Comparison of ENCODE assay signal across 8 cellular contexts in the genomic region with DNA sequence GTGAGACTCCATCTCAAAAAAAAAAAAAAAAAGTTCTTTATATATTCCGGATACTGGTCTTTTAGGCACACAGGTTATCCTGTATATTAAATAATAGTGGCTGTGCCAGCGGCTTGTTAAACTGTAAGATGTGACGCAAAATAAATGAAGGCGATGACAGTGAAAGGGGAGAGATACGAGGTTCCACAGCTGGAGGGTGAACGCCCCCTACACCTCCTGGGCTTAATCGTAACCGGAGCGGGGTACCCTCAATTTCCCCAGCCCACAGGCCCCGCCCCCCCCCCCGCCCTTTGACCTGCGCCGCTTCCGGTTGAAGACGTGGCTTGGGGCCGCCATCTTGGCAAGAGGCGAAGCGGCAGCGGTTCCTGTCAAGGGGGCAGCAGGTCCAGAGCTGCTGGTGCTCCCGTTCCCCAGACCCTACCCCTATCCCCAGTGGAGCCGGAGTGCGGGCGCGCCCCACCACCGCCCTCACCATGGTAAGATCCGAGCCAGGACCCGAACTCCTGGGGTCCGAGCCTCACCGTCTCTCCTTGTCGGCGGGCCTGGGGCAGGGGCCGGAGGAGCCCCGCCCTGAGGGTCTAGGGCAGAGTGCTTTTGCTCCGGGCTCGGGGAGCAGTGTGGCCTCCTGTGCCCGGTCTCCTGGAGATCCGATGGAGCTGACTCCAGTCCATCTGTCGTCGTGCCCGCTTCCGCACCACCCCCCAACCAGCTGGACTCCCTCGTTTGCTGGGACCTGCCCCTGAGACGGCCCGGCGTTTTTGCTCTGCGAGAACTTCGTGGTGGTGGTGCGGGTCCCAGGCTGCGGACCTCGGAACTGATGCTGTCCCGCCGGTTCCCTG. TPM values are rescaled to one million over a fixed set of nuclear protein-coding genes. Genes with fewer than 3 reads are reported as not detected.
DNase-seq lines count a peak whose midpoint lies in the region; ATAC-seq and TF ChIP-seq lines count a peak whose summit lies in the region.

A gene (plus strand): TSS at position 335 of the 839 bp plus-strand sequence. CDS start 139 bp downstream, at position 474.

- TF ChIP-seq CTCF in colonic mucosa (IDR thresholded peaks at IDR 0.05): no peak

- H3K27ac Mint-ChIP-seq in activated CD4-positive, alpha-beta T cell treated with anti-CD3 and anti-CD28 coated beads, Interleukin-2, amount 10 ng/mL, durations not matched to agents 24 days and 14 days: peak within 1 kb of the TSS; percentile 93

- no peaks in the 10 kb centered on the region for H3K9me3 ChIP-seq in colonic mucosa

- peaks cover 34% of the 10 kb centered on the region for H3K4me1 Mint-ChIP-seq in activated CD4-positive, alpha-beta T cell treated with anti-CD3 and anti-CD28 coated beads, Interleukin-2, amount 10 ng/mL, durations not matched to agents 24 days and 14 days

- peak; percentile 57 for ATAC-seq in HG03108 (IDR thresholded peaks at IDR 0.05; ENCODE audit: unreplicated experiment)

- peaks cover 13% of the 10 kb centered on the region for H3K4me1 ChIP-seq in colonic mucosa

- H3K4me3 Mint-ChIP-seq in activated CD4-positive, alpha-beta T cell treated with anti-CD3 and anti-CD28 coated beads, Interleukin-2, amount 10 ng/mL, durations not matched to agents 24 days and 14 days: peak within 1 kb of the TSS; percentile 97

- intact Hi-C loops in activated CD4-positive, alpha-beta T cell treated with anti-CD3 and anti-CD28 coated beads, Interleukin-2, amount 10 ng/mL, durations not matched to agents 24 days and 14 days (cut with micrococcal nuclease): loop anchor here (2.0 to 5.0 kb wide), 5 partner anchors 37 to 265 kb away; a partner anchor contains a TSS
- intact Hi-C loops in colonic mucosa (cut with DNase I): no loop called here

- H3K27me3 Mint-ChIP-seq in activated CD4-positive, alpha-beta T cell treated with anti-CD3 and anti-CD28 coated beads, Interleukin-2, amount 10 ng/mL, durations not matched to agents 24 days and 14 days: no peaks in the 10 kb centered on the region

- peaks cover 16% of the 10 kb centered on the region for H3K36me3 Mint-ChIP-seq in activated CD4-positive, alpha-beta T cell treated with anti-CD3 and anti-CD28 coated beads, Interleukin-2, amount 10 ng/mL, durations not matched to agents 24 days and 14 days (ENCODE audit: low read depth)

- no peaks in the 10 kb centered on the region for H3K36me3 ChIP-seq in colonic mucosa

- peak within 1 kb of the TSS; percentile 96 for H3K4me3 ChIP-seq in colonic mucosa

- peak within 1 kb of the TSS; percentile 99 to 100 for H3K9ac ChIP-seq in colonic mucosa (ENCODE audit: low read depth in 2 of 2, low read length in 2 of 2)

- no peaks in the 10 kb centered on the region for H3K27me3 ChIP-seq in colonic mucosa
- no peaks in the 10 kb centered on the region for H3K27me3 ChIP-seq in layer of hippocampus (ENCODE audit: control insufficient read depth, insufficient read depth, low read length)

- H3K9me3 Mint-ChIP-seq in activated CD4-positive, alpha-beta T cell treated with anti-CD3 and anti-CD28 coated beads, Interleukin-2, amount 10 ng/mL, durations not matched to agents 24 days and 14 days: no peaks in the 10 kb centered on the region

- H3K27ac ChIP-seq in colonic mucosa (peak within 1 kb of the TSS; percentile 97), layer of hippocampus (ENCODE audit: low read depth, low read length) (peak within 1 kb of the TSS; percentile 93)

- DNase-seq in SHP77 (lab: John Stamatoyannopoulos, UW): peak; percentile 28 to 77
- DNase-seq in SHP77 treated with DMSO at 0.1 percent for 48 hours (lab: John Stamatoyannopoulos, UW): no peak
- peak; percentile 56 for DNase-seq in NCI-H510A treated with DMSO at 0.1 percent for 48 hours (lab: John Stamatoyannopoulos, UW)
- peak; percentile 93 for DNase-seq in activated CD4-positive, alpha-beta T cell treated with anti-CD3 and anti-CD28 coated beads, Interleukin-2, amount 10 ng/mL, durations not matched to agents 24 days and 14 days
- DNase-seq in colonic mucosa: peak; percentile 83
- DNase-seq in stimulated activated CD4-positive, alpha-beta T cell treated with anti-CD3 and anti-CD28 coated beads, Interleukin-1b, Interleukin-23, amount 100 ng/mL, for 24 hours (ENCODE audit: low read depth in 4 of 4, low spot score in 1 of 4): peak; percentile 49 to 68 (median 57)

RNA-seq across cellular contexts. Expression of the gene that starts here (rescaled TPM):
- total RNA-seq in activated CD4-positive, alpha-beta T cell treated with anti-CD3 and anti-CD28 coated beads, Interleukin-2, amount 10 ng/mL, durations not matched to agents 24 days and 14 days: 147 and 150 TPM in 2 replicates
- 100 to 1,000 TPM; 151 to 171 TPM for total RNA-seq in colonic mucosa
